Comparison of ENCODE assay signal across 8 cellular contexts in the genomic region with DNA sequence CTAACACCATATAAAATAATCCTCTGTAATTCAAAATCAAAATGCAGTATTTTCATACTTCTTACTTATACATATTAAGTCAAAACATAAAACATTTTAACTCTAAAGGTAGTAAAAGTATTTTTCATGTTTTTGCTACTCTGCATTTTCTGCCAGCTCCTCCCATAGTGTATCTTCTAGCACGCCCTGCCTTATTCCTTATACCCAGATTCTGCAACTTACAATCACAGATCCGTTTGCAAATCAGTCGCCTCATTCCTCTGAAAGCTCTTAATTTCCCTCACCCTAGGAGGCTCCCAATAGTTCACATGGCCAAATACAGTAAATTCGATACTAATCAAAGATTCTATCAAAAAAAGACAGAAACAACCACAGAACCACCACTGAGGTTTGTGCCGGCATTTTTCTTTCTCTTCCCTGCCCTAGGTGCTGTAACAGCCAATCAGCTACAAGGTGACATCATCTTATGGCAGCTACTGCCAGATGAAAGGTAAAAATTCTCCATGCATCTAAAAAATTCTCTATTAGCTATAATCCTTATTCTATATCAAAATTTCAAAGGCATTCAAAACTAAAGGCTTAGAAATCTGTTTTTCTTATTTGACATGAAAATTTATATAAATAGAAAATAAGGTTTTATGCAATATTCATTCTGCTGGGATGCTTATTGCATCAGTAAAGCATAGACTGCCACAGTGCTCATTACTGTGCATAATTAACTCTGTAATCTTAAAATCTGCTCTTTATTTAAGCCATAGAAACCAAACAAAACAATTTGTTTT.
DNase-seq lines count a peak whose midpoint lies in the region; ATAC-seq and TF ChIP-seq lines count a peak whose summit lies in the region.

No MANE protein-coding gene starts in this region.

- POLR2A ChIA-PET in OCI-LY7 (lab: Charles Lee), result interaction anchor here (1.0 to 1.6 kb wide), 2 partner anchors 14 to 15 kb away, joined by 7 to 11 read pairs; no protein-coding TSS in a partner anchor

- H3K4me3 ChIP-seq in H7 (ENCODE audit: insufficient read depth, low read depth, low read length), result no peak overlapping the region
- H3K4me3 ChIP-seq in left lung, result peak overlapping the region in 1 of 2 donors; percentile 7
- H3K4me3 ChIP-seq in suprapubic skin, result peak overlapping the region; percentile 44
- H3K4me3 ChIP-seq in OCI-LY7 (ENCODE audit: low read depth, low read length, poor library complexity, severe bottlenecking), result no peak overlapping the region

- 34% methylated on average over 5 of the region's 5 CpGs for WGBS in suprapubic skin

- H4K20me1 ChIP-seq in OCI-LY7 (ENCODE audit: insufficient read depth, low read length), result no peaks in the 10 kb centered on the region

- H3K27ac ChIP-seq in left lung (no peak overlapping the region), suprapubic skin (no peak overlapping the region), OCI-LY7 (ENCODE audit: low read depth, low read length, poor library complexity, severe bottlenecking) (no peak overlapping the region)

- DNase-seq in H7, result peak; percentile 35
- DNase-seq in RPMI7951 (ENCODE audit: low read depth), result peak; percentile 45
- DNase-seq in cerebellar cortex (ENCODE audit: low spot score), result peak; percentile 89
- DNase-seq in left lung, result no peak
- DNase-seq in suprapubic skin (ENCODE audit: low spot score in 2 of 2), result no peak
- no peak for DNase-seq in KG1 (lab: John Stamatoyannopoulos, UW)
- no peak for DNase-seq in GM20000 (ENCODE audit: low spot score)
- no peak for DNase-seq in OCI-LY7 (ENCODE audit: low spot score)

- ATAC-seq in left lung, result peak; percentile 90

- H3K9me2 ChIP-seq in OCI-LY7 (ENCODE audit: insufficient read depth, low read length), result no peaks in the 10 kb centered on the region

- no TSS peak for BruUV-seq in OCI-LY7 (replicated peaks; lab: Mats Ljungman, UMichigan)

- H3K4me2 ChIP-seq in OCI-LY7 (ENCODE audit: low read length), result no peak overlapping the region

- H3K36me3 ChIP-seq in H7 (replicated peaks; ENCODE audit: control insufficient read depth, insufficient read depth, low read length), result 0 out of 2 replicates have a peak, but pooled peaks cover 1% of the 10 kb centered on the region
- H3K36me3 ChIP-seq in left lung, result no peaks in the 10 kb centered on the region
- peaks cover 5% of the 10 kb centered on the region for H3K36me3 ChIP-seq in suprapubic skin
- peaks cover 17% of the 10 kb centered on the region; the same call in 1 of the 2 replicates for H3K36me3 ChIP-seq in OCI-LY7 (ENCODE audit: insufficient read depth, low read length)

- CTCF ChIA-PET in OCI-LY7 (lab: Charles Lee; ENCODE audit: unreplicated experiment), result no interaction called here

- no peak for TF ChIP-seq POLR2A in suprapubic skin (IDR thresholded peaks at IDR 0.05)

- H3K4me1 ChIP-seq in left lung, result no peaks in the 10 kb centered on the region
- peaks cover 16% of the 10 kb centered on the region for H3K4me1 ChIP-seq in suprapubic skin
- no peaks in the 10 kb centered on the region for H3K4me1 ChIP-seq in OCI-LY7 (ENCODE audit: insufficient read depth, low read length, poor library complexity, severe bottlenecking)

- TF ChIP-seq EP300 in suprapubic skin (IDR thresholded peaks at IDR 0.05), result no peak

- TF ChIP-seq CTCF in left lung (IDR thresholded peaks at IDR 0.05) (no peak), suprapubic skin (IDR thresholded peaks at IDR 0.05) (no peak), GM20000 (IDR thresholded peaks at IDR 0.05; ENCODE audit: extremely low read depth, missing control alignments) (no peak), OCI-LY7 (conservative IDR thresholded peaks at IDR 0.05; ENCODE audit: low read length) (no peak)

- H3K9me3 ChIP-seq in left lung, result no peaks in the 10 kb centered on the region
- H3K9me3 ChIP-seq in suprapubic skin, result no peaks in the 10 kb centered on the region
- H3K9me3 ChIP-seq in OCI-LY7 (ENCODE audit: low read length), result no peaks in the 10 kb centered on the region

- H3K27me3 ChIP-seq in H7 (ENCODE audit: control insufficient read depth, insufficient read depth, low read length) (no peaks in the 10 kb centered on the region), left lung (no peaks in the 10 kb centered on the region), suprapubic skin (no peaks in the 10 kb centered on the region)

- H2AFZ ChIP-seq in OCI-LY7 (ENCODE audit: low read length), result no peak overlapping the region

- intact Hi-C loops in left lung (cut with DNase I), result no loop called here
- intact Hi-C loops in OCI-LY7 (cut with micrococcal nuclease; ENCODE audit: unreplicated experiment), result no loop called here

- H3K79me2 ChIP-seq in OCI-LY7 (ENCODE audit: insufficient read depth, low read depth, low read length), result no peaks in the 10 kb centered on the region

Comparison
In these comparisons a context has a peak if more than half of its experiments do, and no peak if none do; other contexts are left out.
1. DNase-seq: peak in H7 (single experiment), RPMI7951 (single experiment) and cerebellar cortex (single experiment); none in left lung (0 of 2), suprapubic skin (0 of 2), KG1 (single experiment), GM20000 (single experiment) and OCI-LY7 (single experiment).